In genomic region chr3:73848173-73848751, GRCh38 we compare ENCODE assay signal across 1 cellular context.
TF ChIP-seq lines count a peak whose summit lies in the region.

No MANE protein-coding gene starts in this region.

TF ChIP-seq in GM12878, 131 proteins besides CTCF, POLR2A, EP300 and RAD21 (continued from another document):
- TF ChIP-seq ZNF592 (IDR thresholded peaks at IDR 0.05) (no peak), SP1 (IDR thresholded peaks at IDR 0.05; ENCODE audit: low read depth, low read length) (no peak), BCLAF1 (IDR thresholded peaks at IDR 0.05) (no peak), PBX3 (IDR thresholded peaks at IDR 0.05; ENCODE audit: insufficient replicate concordance, low read depth, low read length) (no peak), TCF3 (IDR thresholded peaks at IDR 0.05; ENCODE audit: borderline replicate concordance, insufficient read depth, low read depth, low read length) (no peak), HCFC1 (IDR thresholded peaks at IDR 0.05; ENCODE audit: low read length) (no peak), STAT3 (IDR thresholded peaks at IDR 0.05; ENCODE audit: low read depth, low read length) (no peak), EZH2 (IDR thresholded peaks at IDR 0.05; ENCODE audit: borderline replicate concordance, control insufficient read depth, low read depth, low read length) (no peak), RCOR1 (conservative IDR thresholded peaks at IDR 0.05; ENCODE audit: low read depth, low read length) (no peak)
- TF ChIP-seq, protein P1, sequence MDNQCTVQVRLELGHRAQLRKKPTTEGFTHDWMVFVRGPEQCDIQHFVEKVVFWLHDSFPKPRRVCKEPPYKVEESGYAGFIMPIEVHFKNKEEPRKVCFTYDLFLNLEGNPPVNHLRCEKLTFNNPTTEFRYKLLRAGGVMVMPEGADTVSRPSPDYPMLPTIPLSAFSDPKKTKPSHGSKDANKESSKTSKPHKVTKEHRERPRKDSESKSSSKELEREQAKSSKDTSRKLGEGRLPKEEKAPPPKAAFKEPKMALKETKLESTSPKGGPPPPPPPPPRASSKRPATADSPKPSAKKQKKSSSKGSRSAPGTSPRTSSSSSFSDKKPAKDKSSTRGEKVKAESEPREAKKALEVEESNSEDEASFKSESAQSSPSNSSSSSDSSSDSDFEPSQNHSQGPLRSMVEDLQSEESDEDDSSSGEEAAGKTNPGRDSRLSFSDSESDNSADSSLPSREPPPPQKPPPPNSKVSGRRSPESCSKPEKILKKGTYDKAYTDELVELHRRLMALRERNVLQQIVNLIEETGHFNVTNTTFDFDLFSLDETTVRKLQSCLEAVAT (IDR thresholded peaks at IDR 0.05) = no peak
